ENCODE assay signal across 7 cellular contexts in genomic region chr14:52729925-52730707, GRCh38.
DNase-seq lines count a peak whose midpoint lies in the region; ATAC-seq and TF ChIP-seq lines count a peak whose summit lies in the region.

TSS of gene STYX (plus strand) at chr14:52730166. CDS start at chr14:52730475, 309 bp downstream.

- ATAC-seq in GM18519 (IDR thresholded peaks at IDR 0.05; ENCODE audit: low FRiP score, unreplicated experiment) (peak; percentile 82), HG03045 (IDR thresholded peaks at IDR 0.05; ENCODE audit: unreplicated experiment) (peak; percentile 94)

- H3K4me3 ChIP-seq in astrocyte of the spinal cord (ENCODE audit: low read depth, low read length), result peak within 1 kb of the TSS; percentile 98

- peak; percentile 67 for DNase-seq in NCI-H2081 treated with DMSO at 0.1 percent for 48 hours (lab: John Stamatoyannopoulos, UW)
- DNase-seq in T1000 (lab: John Stamatoyannopoulos, UW), result peak; percentile 97
- peak; percentile 99 for DNase-seq in astrocyte of the spinal cord (ENCODE audit: low read depth, low spot score)
- peak; percentile 95 to 98 for DNase-seq in hippocampal formation (lab: John Stamatoyannopoulos, UW)
- peak; percentile 94 for DNase-seq in retina

- TF ChIP-seq CTCF in astrocyte of the spinal cord (IDR thresholded peaks at IDR 0.05; ENCODE audit: low read depth, low read length), result no peak

- in situ Hi-C loops in astrocyte of the spinal cord (cut with HindIII; ENCODE audit: low sequenced_read_pairs), result no loop called here

Comparison
In these comparisons a context has a peak if more than half of its experiments do, and no peak if none do; other contexts are left out.
1. Peak in every context shown above with its lines: DNase-seq, ATAC-seq and H3K4me3 ChIP-seq.